ENCODE assay signal across 1 cellular context in genomic region chr18:36012891-36013290, GRCh38.
TF ChIP-seq lines count a peak whose summit lies in the region.

No MANE protein-coding gene starts in this region.

TF ChIP-seq in GM23338, 12 proteins besides CTCF, POLR2A, EP300 and RAD21 (continued from another document):
- TF ChIP-seq ETS1 (IDR thresholded peaks at IDR 0.05): no peak
- no peak for TF ChIP-seq EZH2phosphoT487 (IDR thresholded peaks at IDR 0.05; ENCODE audit: unreplicated experiment)
- no peak for TF ChIP-seq CREB1 (CRISPR knock-in tag; IDR thresholded peaks at IDR 0.05; ENCODE audit: low read depth)
- no peak for TF ChIP-seq NANOG (IDR thresholded peaks at IDR 0.05; ENCODE audit: borderline replicate concordance)
- no peak for TF ChIP-seq ZNF114 (CRISPR knock-in tag; IDR thresholded peaks at IDR 0.05)
- TF ChIP-seq EZH2 (IDR thresholded peaks at IDR 0.05; ENCODE audit: low read depth, unreplicated experiment): no peak
- TF ChIP-seq STAT1 (IDR thresholded peaks at IDR 0.05; ENCODE audit: unreplicated experiment): no peak
- no peak for TF ChIP-seq ZNF331 (CRISPR knock-in tag; IDR thresholded peaks at IDR 0.05; ENCODE audit: low read depth)
- no peak for TF ChIP-seq POLR2AphosphoS5 (IDR thresholded peaks at IDR 0.05; ENCODE audit: low read depth)
